Comparison of ENCODE assay signal across 30 cellular contexts in genomic region chr4:175813841-175814240, GRCh38. TPM values are rescaled to one million over a fixed set of nuclear protein-coding genes. Genes with fewer than 3 reads are reported as not detected.
"Had no signal": no experiment of that assay in that cellular context is flagged by ENCODE, and none has a peak within 500 bp of the region (broad histone marks: within the 10 kb centered on the region; RNA-seq: fewer than 3 reads in every experiment).

No MANE protein-coding gene starts in this region.

- H3K27ac ChIP-seq: colonic mucosa, gastrocnemius medialis, hepatocyte, neutrophil, pancreas, prostate gland, sigmoid colon, upper lobe of left lung, vagina had no signal

- H3K27me3 Mint-ChIP-seq: activated CD4-positive, alpha-beta memory T cell treated with anti-CD3 and anti-CD28 coated beads, Interleukin-2, amount 10 ng/mL, durations not matched to agents 7 days and 5 days; activated CD4-positive, alpha-beta T cell treated with anti-CD3 and anti-CD28 coated beads, Interleukin-2, amount 10 ng/mL, durations not matched to agents 7 days and 5 days; activated naive CD4-positive, alpha-beta T cell treated with anti-CD3 and anti-CD28 coated beads, Interleukin-2, amount 10 ng/mL, durations not matched to agents 7 days and 5 days; activated naive CD8-positive, alpha-beta T cell treated with anti-CD3 and anti-CD28 coated beads, Interleukin-2, amount 10 ng/mL, durations not matched to agents 7 days and 5 days; activated T-cell treated with anti-CD3 and anti-CD28 coated beads, Interleukin-2, amount 50 U/mL, for 24 hours; naive B cell; stimulated activated naive CD8-positive, alpha-beta T cell treated with anti-CD3 and anti-CD28 coated beads, Interleukin-15, Interleukin-2, amounts not matched to agents 100 ng/mL and 50 ng/mL, for 24 hours; T-helper 17 cell had no signal

- H3K4me3 Mint-ChIP-seq: activated CD4-positive, alpha-beta memory T cell treated with anti-CD3 and anti-CD28 coated beads, Interleukin-2, amount 10 ng/mL, durations not matched to agents 7 days and 5 days; activated CD4-positive, alpha-beta T cell treated with anti-CD3 and anti-CD28 coated beads, Interleukin-2, amount 10 ng/mL, durations not matched to agents 7 days and 5 days; activated naive CD4-positive, alpha-beta T cell treated with anti-CD3 and anti-CD28 coated beads, Interleukin-2, amount 10 ng/mL, durations not matched to agents 7 days and 5 days; activated naive CD8-positive, alpha-beta T cell treated with anti-CD3 and anti-CD28 coated beads, Interleukin-2, amount 10 ng/mL, durations not matched to agents 7 days and 5 days; activated T-cell treated with anti-CD3 and anti-CD28 coated beads, Interleukin-2, amount 50 U/mL, for 24 hours; mesothelial cell of epicardium; naive B cell; stimulated activated effector memory CD8-positive, alpha-beta T cell treated with anti-CD3 and anti-CD28 coated beads, Interleukin-12 subunit alpha, Interleukin-12 subunit beta, amount 100 ng/mL, for 72 hours; stimulated activated naive CD8-positive, alpha-beta T cell treated with anti-CD3 and anti-CD28 coated beads, Interleukin-15, Interleukin-2, amounts not matched to agents 100 ng/mL and 50 ng/mL, for 24 hours; T-helper 17 cell; WTC11 had no signal

- H2AFZ ChIP-seq: hepatocyte had no signal

- H3K4me2 ChIP-seq: hepatocyte had no signal

- H3K4me3 ChIP-seq: colonic mucosa, gastrocnemius medialis, hepatocyte, pancreas, prostate gland, sigmoid colon, upper lobe of left lung, vagina had no signal

- H3K27me3 ChIP-seq: colonic mucosa, gastrocnemius medialis, hepatocyte, neutrophil, pancreas, sigmoid colon, upper lobe of left lung, vagina had no signal

- H3K9me3 Mint-ChIP-seq: activated CD4-positive, alpha-beta memory T cell treated with anti-CD3 and anti-CD28 coated beads, Interleukin-2, amount 10 ng/mL, durations not matched to agents 7 days and 5 days; activated CD4-positive, alpha-beta T cell treated with anti-CD3 and anti-CD28 coated beads, Interleukin-2, amount 10 ng/mL, durations not matched to agents 7 days and 5 days; activated naive CD8-positive, alpha-beta T cell treated with anti-CD3 and anti-CD28 coated beads, Interleukin-2, amount 10 ng/mL, durations not matched to agents 7 days and 5 days; activated T-cell treated with anti-CD3 and anti-CD28 coated beads, Interleukin-2, amount 50 U/mL, for 24 hours; mesothelial cell of epicardium; naive B cell; stimulated activated naive CD8-positive, alpha-beta T cell treated with anti-CD3 and anti-CD28 coated beads, Interleukin-15, Interleukin-2, amounts not matched to agents 100 ng/mL and 50 ng/mL, for 24 hours; WTC11 had no signal

- H3K4me1 ChIP-seq: colonic mucosa, gastrocnemius medialis, pancreas, prostate gland, upper lobe of left lung, vagina had no signal

- H3K27ac Mint-ChIP-seq: activated CD4-positive, alpha-beta memory T cell treated with anti-CD3 and anti-CD28 coated beads, Interleukin-2, amount 10 ng/mL, durations not matched to agents 7 days and 5 days; activated CD4-positive, alpha-beta T cell treated with anti-CD3 and anti-CD28 coated beads, Interleukin-2, amount 10 ng/mL, durations not matched to agents 7 days and 5 days; activated naive CD4-positive, alpha-beta T cell treated with anti-CD3 and anti-CD28 coated beads, Interleukin-2, amount 10 ng/mL, durations not matched to agents 7 days and 5 days; activated naive CD8-positive, alpha-beta T cell treated with anti-CD3 and anti-CD28 coated beads, Interleukin-2, amount 10 ng/mL, durations not matched to agents 7 days and 5 days; activated T-cell treated with anti-CD3 and anti-CD28 coated beads, Interleukin-2, amount 50 U/mL, for 24 hours; mesothelial cell of epicardium; stimulated activated effector memory CD8-positive, alpha-beta T cell treated with anti-CD3 and anti-CD28 coated beads, Interleukin-12 subunit alpha, Interleukin-12 subunit beta, amount 100 ng/mL, for 72 hours; stimulated activated naive CD8-positive, alpha-beta T cell treated with anti-CD3 and anti-CD28 coated beads, Interleukin-15, Interleukin-2, amounts not matched to agents 100 ng/mL and 50 ng/mL, for 24 hours; T-helper 17 cell; WTC11 had no signal

- H3K9me3 ChIP-seq: colonic mucosa, gastrocnemius medialis, neutrophil, pancreas, prostate gland, sigmoid colon, upper lobe of left lung, vagina had no signal

- H3K4me1 Mint-ChIP-seq: activated CD4-positive, alpha-beta memory T cell treated with anti-CD3 and anti-CD28 coated beads, Interleukin-2, amount 10 ng/mL, durations not matched to agents 7 days and 5 days; activated CD4-positive, alpha-beta T cell treated with anti-CD3 and anti-CD28 coated beads, Interleukin-2, amount 10 ng/mL, durations not matched to agents 7 days and 5 days; activated naive CD4-positive, alpha-beta T cell treated with anti-CD3 and anti-CD28 coated beads, Interleukin-2, amount 10 ng/mL, durations not matched to agents 7 days and 5 days; activated naive CD8-positive, alpha-beta T cell treated with anti-CD3 and anti-CD28 coated beads, Interleukin-2, amount 10 ng/mL, durations not matched to agents 7 days and 5 days; naive B cell; stimulated activated effector memory CD8-positive, alpha-beta T cell treated with anti-CD3 and anti-CD28 coated beads, Interleukin-12 subunit alpha, Interleukin-12 subunit beta, amount 100 ng/mL, for 72 hours; T-helper 17 cell had no signal

- H3K79me2 ChIP-seq: hepatocyte had no signal

- H3K36me3 Mint-ChIP-seq: activated naive CD4-positive, alpha-beta T cell treated with anti-CD3 and anti-CD28 coated beads, Interleukin-2, amount 10 ng/mL, durations not matched to agents 7 days and 5 days; activated naive CD8-positive, alpha-beta T cell treated with anti-CD3 and anti-CD28 coated beads, Interleukin-2, amount 10 ng/mL, durations not matched to agents 7 days and 5 days; mesothelial cell of epicardium; naive B cell; stimulated activated effector memory CD8-positive, alpha-beta T cell treated with anti-CD3 and anti-CD28 coated beads, Interleukin-12 subunit alpha, Interleukin-12 subunit beta, amount 100 ng/mL, for 72 hours; WTC11 had no signal

- DNase-seq: activated CD4-positive, alpha-beta memory T cell treated with anti-CD3 and anti-CD28 coated beads, Interleukin-2, amount 10 ng/mL, durations not matched to agents 7 days and 5 days; activated CD4-positive, alpha-beta T cell treated with anti-CD3 and anti-CD28 coated beads for 1 hour; activated CD4-positive, alpha-beta T cell treated with anti-CD3 and anti-CD28 coated beads, Interleukin-2, amount 10 ng/mL, durations not matched to agents 7 days and 5 days; activated CD8-positive, alpha-beta memory T cell treated with anti-CD3 and anti-CD28 coated beads, Interleukin-2, amount 50 U/mL, for 48 hours; activated gamma-delta T cell; activated naive CD4-positive, alpha-beta T cell treated with anti-CD3 and anti-CD28 coated beads, Interleukin-2, amount 10 ng/mL, durations not matched to agents 7 days and 5 days; activated naive CD8-positive, alpha-beta T cell treated with anti-CD3 and anti-CD28 coated beads, Interleukin-2, amount 10 ng/mL, durations not matched to agents 7 days and 5 days; activated T-cell treated with anti-CD3 and anti-CD28 coated beads, Interleukin-2, amount 50 U/mL, for 24 hours; central memory CD4-positive, alpha-beta T cell; colonic mucosa; effector memory CD4-positive, alpha-beta T cell; erythroblast; gastrocnemius medialis; kidney; naive B cell; pancreas; sigmoid colon; small intestine; stimulated activated CD4-positive, alpha-beta T cell treated with anti-CD3 and anti-CD28 coated beads, Interleukin-4, amount 100 ng/mL, for 24 hours; T-helper 17 cell; T1000; upper lobe of left lung had no signal

- H3K36me3 ChIP-seq: colonic mucosa, gastrocnemius medialis, neutrophil, pancreas, prostate gland, sigmoid colon, upper lobe of left lung, vagina had no signal

RNA-seq across cellular contexts. Expression of gene GPM6A, which starts 1.8 kb away (rescaled TPM):
- total RNA-seq: activated CD4-positive, alpha-beta memory T cell treated with anti-CD3 and anti-CD28 coated beads, Interleukin-2, amount 10 ng/mL, durations not matched to agents 7 days and 5 days; activated CD4-positive, alpha-beta T cell treated with anti-CD3 and anti-CD28 coated beads, Interleukin-2, amount 10 ng/mL, durations not matched to agents 7 days and 5 days; activated naive CD8-positive, alpha-beta T cell treated with anti-CD3 and anti-CD28 coated beads, Interleukin-2, amount 10 ng/mL, durations not matched to agents 7 days and 5 days; gastrocnemius medialis; T-helper 17 cell had no signal
